In genomic region chr2:37827911-37828411, GRCh38 we compare ENCODE assay signal across 12 cellular contexts.
A peak's percentile ranks its signal among the peaks of the same experiment; 100 is the strongest.
DNase-seq lines count a peak whose midpoint lies in the region; ATAC-seq and TF ChIP-seq lines count a peak whose summit lies in the region.
"Had no signal": no experiment of that assay in that cellular context is flagged by ENCODE, and none has a peak within 500 bp of the region (broad histone marks: within the 10 kb centered on the region; RNA-seq: fewer than 3 reads in every experiment).

No MANE protein-coding gene starts in this region.

- H3K36me3 Mint-ChIP-seq in mesothelial cell of epicardium, result no peaks in the 10 kb centered on the region
- H3K36me3 Mint-ChIP-seq: activated naive CD8-positive, alpha-beta T cell treated with anti-CD3 and anti-CD28 coated beads for 36 hours; stimulated activated naive B cell treated with anti-CD40 and anti-IgM and Interleukin-4, amounts not matched to agents 10 μg/mL and 1 μg/mL and 100 μg/mL, for 72 hours had no signal

- DNase-seq in COLO829 (ENCODE audit: low spot score), result peak; percentile 43
- peak; percentile 86 for DNase-seq in M059J (ENCODE audit: low read depth)
- DNase-seq in cardiac fibroblast (ENCODE audit: low read depth in 2 of 2), result peak; percentile 56 to 77
- peak in 1 of 2 experiments; percentile 46 for DNase-seq in mesothelial cell of epicardium (ENCODE audit: low spot score in 2 of 2, unreplicated experiment in 2 of 2)
- no peak for DNase-seq in NCI-H2107 treated with DMSO at 0.1 percent for 48 hours (lab: John Stamatoyannopoulos, UW; ENCODE audit: unreplicated experiment)
- no peak for DNase-seq in activated CD8-positive, alpha-beta memory T cell treated with anti-CD3 and anti-CD28 coated beads for 24 hours
- no peak for DNase-seq in nucleus accumbens (lab: John Stamatoyannopoulos, UW)
- DNase-seq: activated naive CD8-positive, alpha-beta T cell treated with anti-CD3 and anti-CD28 coated beads for 36 hours; hippocampal formation; posterior cingulate gyrus; stimulated activated naive B cell treated with anti-CD40 and anti-IgM and Interleukin-4, amounts not matched to agents 10 μg/mL and 1 μg/mL and 100 μg/mL, for 72 hours had no signal

- no peaks in the 10 kb centered on the region for H3K27me3 Mint-ChIP-seq in mesothelial cell of epicardium (ENCODE audit: low read depth)
- H3K27me3 Mint-ChIP-seq: activated naive CD8-positive, alpha-beta T cell treated with anti-CD3 and anti-CD28 coated beads for 36 hours had no signal

- H3K27ac Mint-ChIP-seq in mesothelial cell of epicardium, result peak overlapping the region; percentile 56
- H3K27ac Mint-ChIP-seq: activated naive CD8-positive, alpha-beta T cell treated with anti-CD3 and anti-CD28 coated beads for 36 hours; stimulated activated naive B cell treated with anti-CD40 and anti-IgM and Interleukin-4, amounts not matched to agents 10 μg/mL and 1 μg/mL and 100 μg/mL, for 72 hours had no signal

- TF ChIP-seq CTCF in cardiac fibroblast (IDR thresholded peaks at IDR 0.05; ENCODE audit: low read depth, low read length) (no peak), mesothelial cell of epicardium (IDR thresholded peaks at IDR 0.05; ENCODE audit: unreplicated experiment) (no peak)

- no peak for ATAC-seq in GM18870 (IDR thresholded peaks at IDR 0.05; ENCODE audit: unreplicated experiment)
- ATAC-seq: stimulated activated naive B cell treated with anti-CD40 and anti-IgM and Interleukin-4, amounts not matched to agents 10 μg/mL and 1 μg/mL and 100 μg/mL, for 72 hours had no signal

- H3K4me3 ChIP-seq in cardiac fibroblast (replicated peaks in 1 of 2; ENCODE audit: low read depth in 2 of 2, low read length in 2 of 2), result no peak overlapping the region

- H3K4me3 Mint-ChIP-seq in mesothelial cell of epicardium, result no peak overlapping the region
- H3K4me3 Mint-ChIP-seq: activated naive CD8-positive, alpha-beta T cell treated with anti-CD3 and anti-CD28 coated beads for 36 hours; stimulated activated naive B cell treated with anti-CD40 and anti-IgM and Interleukin-4, amounts not matched to agents 10 μg/mL and 1 μg/mL and 100 μg/mL, for 72 hours had no signal

- peaks cover 54% of the 10 kb centered on the region for H3K4me1 Mint-ChIP-seq in mesothelial cell of epicardium

- no peaks in the 10 kb centered on the region for H3K9me3 Mint-ChIP-seq in mesothelial cell of epicardium
- H3K9me3 Mint-ChIP-seq: activated naive CD8-positive, alpha-beta T cell treated with anti-CD3 and anti-CD28 coated beads for 36 hours; stimulated activated naive B cell treated with anti-CD40 and anti-IgM and Interleukin-4, amounts not matched to agents 10 μg/mL and 1 μg/mL and 100 μg/mL, for 72 hours had no signal

Comparison
In these comparisons a context has a peak if more than half of its experiments do, and no peak if none do; other contexts are left out.
1. DNase-seq: peak in COLO829 (single experiment), M059J (single experiment) and cardiac fibroblast (2 of 2); none in NCI-H2107 treated with DMSO at 0.1 percent for 48 hours (single experiment), activated CD8-positive, alpha-beta memory T cell treated with anti-CD3 and anti-CD28 coated beads for 24 hours (single experiment) and nucleus accumbens (0 of 56).